In genomic region chrX:10433296-10433965, GRCh38 we compare ENCODE assay signal across 33 cellular contexts.
"Had no signal": no experiment of that assay in that cellular context is flagged by ENCODE, and none has a peak within 500 bp of the region (broad histone marks: within the 10 kb centered on the region; RNA-seq: fewer than 3 reads in every experiment).

No MANE protein-coding gene starts in this region.

- FAIRE-seq: keratinocyte had no signal

- H3K27me3 Mint-ChIP-seq: activated CD4-positive, alpha-beta memory T cell treated with anti-CD3 and anti-CD28 coated beads for 36 hours; activated CD4-positive, alpha-beta T cell treated with anti-CD3 and anti-CD28 coated beads, Interleukin-2, amount 10 ng/mL, durations not matched to agents 24 days and 14 days; activated naive CD4-positive, alpha-beta T cell treated with anti-CD3 and anti-CD28 coated beads, Interleukin-2, amount 10 ng/mL, durations not matched to agents 7 days and 5 days; effector memory CD8-positive, alpha-beta T cell; naive thymus-derived CD4-positive, alpha-beta T cell had no signal

- H3K4me1 ChIP-seq: ascending aorta, gastroesophageal sphincter, parathyroid adenoma, psoas muscle, right atrium auricular region, suprapubic skin, tibial nerve had no signal

- H3K9me3 Mint-ChIP-seq: activated CD4-positive, alpha-beta memory T cell treated with anti-CD3 and anti-CD28 coated beads for 36 hours; activated CD4-positive, alpha-beta T cell treated with anti-CD3 and anti-CD28 coated beads, Interleukin-2, amount 10 ng/mL, durations not matched to agents 24 days and 14 days; activated naive CD4-positive, alpha-beta T cell treated with anti-CD3 and anti-CD28 coated beads, Interleukin-2, amount 10 ng/mL, durations not matched to agents 7 days and 5 days; activated naive CD8-positive, alpha-beta T cell treated with anti-CD3 and anti-CD28 coated beads, Interleukin-2, amount 10 ng/mL, durations not matched to agents 7 days and 5 days; effector memory CD8-positive, alpha-beta T cell had no signal

- ATAC-seq: effector memory CD8-positive, alpha-beta T cell; gastroesophageal sphincter; left cardiac atrium; naive thymus-derived CD4-positive, alpha-beta T cell; psoas muscle had no signal

- H3K27ac Mint-ChIP-seq: activated CD4-positive, alpha-beta memory T cell treated with anti-CD3 and anti-CD28 coated beads for 36 hours; activated CD4-positive, alpha-beta T cell treated with anti-CD3 and anti-CD28 coated beads, Interleukin-2, amount 10 ng/mL, durations not matched to agents 24 days and 14 days; activated naive CD4-positive, alpha-beta T cell treated with anti-CD3 and anti-CD28 coated beads, Interleukin-2, amount 10 ng/mL, durations not matched to agents 7 days and 5 days; activated naive CD8-positive, alpha-beta T cell treated with anti-CD3 and anti-CD28 coated beads, Interleukin-2, amount 10 ng/mL, durations not matched to agents 7 days and 5 days; effector memory CD8-positive, alpha-beta T cell; mesothelial cell of epicardium had no signal

- H3K4me3 ChIP-seq: ascending aorta, cardiac muscle cell, gastroesophageal sphincter, psoas muscle, right atrium auricular region, suprapubic skin, tibial nerve had no signal

- H3K9me3 ChIP-seq: ascending aorta, gastroesophageal sphincter, psoas muscle, right atrium auricular region, suprapubic skin, tibial nerve had no signal

- H3K27me3 ChIP-seq: ascending aorta, cardiac muscle cell, gastroesophageal sphincter, right atrium auricular region, suprapubic skin, tibial nerve had no signal

- DNase-seq: activated CD4-positive, alpha-beta memory T cell treated with anti-CD3 and anti-CD28 coated beads for 36 hours; activated CD4-positive, alpha-beta T cell treated with anti-CD3 and anti-CD28 coated beads, Interleukin-2, amount 10 ng/mL, durations not matched to agents 24 days and 14 days; activated CD4-positive, CD25-positive, alpha-beta regulatory T cell treated with anti-CD3 and anti-CD28 coated beads, Interleukin-2, amount 50 U/mL, for 72 hours; activated CD8-positive, alpha-beta memory T cell treated with anti-CD3 and anti-CD28 coated beads, Interleukin-2, amount 50 U/mL, for 4 hours; activated gamma-delta T cell; activated naive CD4-positive, alpha-beta T cell treated with anti-CD3 and anti-CD28 coated beads, Interleukin-2, amount 10 ng/mL, durations not matched to agents 7 days and 5 days; activated naive CD8-positive, alpha-beta T cell treated with anti-CD3 and anti-CD28 coated beads, Interleukin-2, amount 10 ng/mL, durations not matched to agents 7 days and 5 days; activated T-cell treated with anti-CD3 and anti-CD28 coated beads, Interleukin-2, amount 50 U/mL, for 1 hour; cortex of kidney; effector memory CD8-positive, alpha-beta T cell; erythroblast; head of caudate nucleus; hippocampal formation; left cardiac atrium; mammary epithelial cell; naive thymus-derived CD4-positive, alpha-beta T cell; nucleus accumbens; psoas muscle; stimulated activated CD4-positive, alpha-beta T cell treated with anti-CD3 and anti-CD28 coated beads, Interleukin-15, amount 100 ng/mL, for 24 hours; stimulated activated CD4-positive, alpha-beta T cell treated with anti-CD3 and anti-CD28 coated beads, Interleukin-2, amount 100 ng/mL, for 24 hours; stimulated activated naive CD4-positive, alpha-beta T cell; T-helper 9 cell had no signal

- H3K4me1 Mint-ChIP-seq: activated CD4-positive, alpha-beta T cell treated with anti-CD3 and anti-CD28 coated beads, Interleukin-2, amount 10 ng/mL, durations not matched to agents 24 days and 14 days; activated naive CD4-positive, alpha-beta T cell treated with anti-CD3 and anti-CD28 coated beads, Interleukin-2, amount 10 ng/mL, durations not matched to agents 7 days and 5 days; activated naive CD8-positive, alpha-beta T cell treated with anti-CD3 and anti-CD28 coated beads, Interleukin-2, amount 10 ng/mL, durations not matched to agents 7 days and 5 days; mesothelial cell of epicardium; naive thymus-derived CD4-positive, alpha-beta T cell; neural crest cell had no signal

- H3K36me3 ChIP-seq: ascending aorta, cardiac muscle cell, gastroesophageal sphincter, right atrium auricular region, suprapubic skin, tibial nerve had no signal

- H3K27ac ChIP-seq: ascending aorta, cardiac muscle cell, gastroesophageal sphincter, parathyroid adenoma, psoas muscle, right atrium auricular region, suprapubic skin, tibial nerve had no signal

- H3K4me3 Mint-ChIP-seq: activated CD4-positive, alpha-beta memory T cell treated with anti-CD3 and anti-CD28 coated beads for 36 hours; activated CD4-positive, alpha-beta T cell treated with anti-CD3 and anti-CD28 coated beads, Interleukin-2, amount 10 ng/mL, durations not matched to agents 24 days and 14 days; activated naive CD4-positive, alpha-beta T cell treated with anti-CD3 and anti-CD28 coated beads, Interleukin-2, amount 10 ng/mL, durations not matched to agents 7 days and 5 days; activated naive CD8-positive, alpha-beta T cell treated with anti-CD3 and anti-CD28 coated beads, Interleukin-2, amount 10 ng/mL, durations not matched to agents 7 days and 5 days; brain; effector memory CD8-positive, alpha-beta T cell; mesothelial cell of epicardium; naive thymus-derived CD4-positive, alpha-beta T cell; neural crest cell had no signal

- H3K36me3 Mint-ChIP-seq: activated CD4-positive, alpha-beta memory T cell treated with anti-CD3 and anti-CD28 coated beads for 36 hours; activated naive CD4-positive, alpha-beta T cell treated with anti-CD3 and anti-CD28 coated beads, Interleukin-2, amount 10 ng/mL, durations not matched to agents 7 days and 5 days; activated naive CD8-positive, alpha-beta T cell treated with anti-CD3 and anti-CD28 coated beads, Interleukin-2, amount 10 ng/mL, durations not matched to agents 7 days and 5 days; brain; mesothelial cell of epicardium; naive thymus-derived CD4-positive, alpha-beta T cell had no signal
